Comparison of ENCODE assay signal across 29 cellular contexts in genomic region chr6:168537485-168537884, GRCh38.
DNase-seq lines count a peak whose midpoint lies in the region; ATAC-seq and TF ChIP-seq lines count a peak whose summit lies in the region.
"Had no signal": no experiment of that assay in that cellular context is flagged by ENCODE, and none has a peak within 500 bp of the region (broad histone marks: within the 10 kb centered on the region; RNA-seq: fewer than 3 reads in every experiment).

No MANE protein-coding gene starts in this region.

- H3K4me3 ChIP-seq in GM23338 = no peak overlapping the region
- no peak overlapping the region for H3K4me3 ChIP-seq in right atrium auricular region
- no peak overlapping the region for H3K4me3 ChIP-seq in stomach
- no peak overlapping the region for H3K4me3 ChIP-seq in dorsolateral prefrontal cortex
- H3K4me3 ChIP-seq: left lung, ovary, SK-N-MC had no signal

- no peak; the same call in 2 of the 3 replicates for ATAC-seq in GM23338
- ATAC-seq in stimulated activated naive CD8-positive, alpha-beta T cell treated with anti-CD3 and anti-CD28 coated beads, Interleukin-15, Interleukin-2, amounts not matched to agents 100 U/mL and 50 U/mL, for 24 hours = no peak
- ATAC-seq: HCT116, left lung, natural killer cell had no signal

- H3K79me2 ChIP-seq in GM23338 (replicated peaks; ENCODE audit: insufficient read depth) = no peaks in the 10 kb centered on the region

- H3K36me3 ChIP-seq in GM23338 (ENCODE audit: insufficient read depth) = no peaks in the 10 kb centered on the region
- H3K36me3 ChIP-seq in right atrium auricular region = no peaks in the 10 kb centered on the region
- no peaks in the 10 kb centered on the region for H3K36me3 ChIP-seq in stomach
- H3K36me3 ChIP-seq: left lung, ovary had no signal

- H3K9me3 ChIP-seq in right atrium auricular region = no peaks in the 10 kb centered on the region
- H3K9me3 ChIP-seq in stomach = no peaks in the 10 kb centered on the region
- H3K9me3 ChIP-seq: left lung, ovary had no signal

- H3K27ac Mint-ChIP-seq in GM23338 = peak overlapping the region; percentile 52; the same call in 1 of the 2 replicates
- H3K27ac Mint-ChIP-seq: activated naive CD4-positive, alpha-beta T cell treated with anti-CD3 and anti-CD28 coated beads, Interleukin-2, amount 50 U/mL, for 24 hours; activated T-helper 1 cell treated with anti-CD3 and anti-CD28 coated beads, Interleukin-12 subunit alpha, Interleukin-12 subunit beta, Interleukin-2, Interleukin-4 antibody, amounts not matched to agents 30 ng/mL and 10 ng/mL and 1 ng/mL, durations not matched to agents 14 hours and 24 hours and 36 hours; endodermal cell; natural killer cell; stimulated activated memory B cell treated with anti-CD40 and anti-IgM and Interleukin-4, amounts not matched to agents 10 μg/mL and 1 μg/mL and 100 μg/mL, for 72 hours; T-helper 1 cell treated with Interleukin-12 subunit alpha and Interleukin-12 subunit beta and Interleukin-4 antibody, amounts not matched to agents 30 μg/mL and 1 μg/mL, for 36 hours had no signal

- H3K27ac ChIP-seq in GM23338 (ENCODE audit: low read depth) (no peak overlapping the region; the same call in 1 of the 2 replicates), angular gyrus (ENCODE audit: low read depth, low read length) (peak overlapping the region; percentile 30), right atrium auricular region (peak overlapping the region; percentile 40 to 51), stomach (peak overlapping the region in 4 of 5 donors; percentile 30 to 84 (median 68)), dorsolateral prefrontal cortex (peak overlapping the region in 16 of 59 donors; percentile 4 to 67 (median 38))
- H3K27ac ChIP-seq: KMS-11, left lung, ovary, SK-N-MC had no signal

- no peaks in the 10 kb centered on the region for H3K9me2 ChIP-seq in GM23338 (ENCODE audit: insufficient read depth)

- no peak overlapping the region for H2AFZ ChIP-seq in GM23338

- no peak overlapping the region for H3K4me2 ChIP-seq in GM23338
- H3K4me2 ChIP-seq: KMS-11 had no signal

- H4K20me1 ChIP-seq in GM23338 (replicated peaks; ENCODE audit: insufficient read depth) = no peaks in the 10 kb centered on the region

- no peaks in the 10 kb centered on the region for H3K27me3 ChIP-seq in GM23338 (ENCODE audit: insufficient read depth)
- no peaks in the 10 kb centered on the region for H3K27me3 ChIP-seq in right atrium auricular region
- no peaks in the 10 kb centered on the region for H3K27me3 ChIP-seq in stomach
- H3K27me3 ChIP-seq in dorsolateral prefrontal cortex = peaks cover 0 to 16% (median 0%) of the 10 kb centered on the region in 45 donors
- H3K27me3 ChIP-seq: ovary had no signal

- TF ChIP-seq EP300 in stomach (IDR thresholded peaks at IDR 0.05) = no peak

- H3K27me3 Mint-ChIP-seq in GM23338 (ENCODE audit: insufficient read depth, low read depth, poor library complexity) = peaks cover 11% of the 10 kb centered on the region

- no peaks in the 10 kb centered on the region for H3K36me3 Mint-ChIP-seq in GM23338 (ENCODE audit: low read depth)
- H3K36me3 Mint-ChIP-seq: activated naive CD4-positive, alpha-beta T cell treated with anti-CD3 and anti-CD28 coated beads, Interleukin-2, amount 50 U/mL, for 24 hours; natural killer cell; stimulated activated memory B cell treated with anti-CD40 and anti-IgM and Interleukin-4, amounts not matched to agents 10 μg/mL and 1 μg/mL and 100 μg/mL, for 72 hours had no signal

- H3K4me1 Mint-ChIP-seq in GM23338 = peaks cover 45% of the 10 kb centered on the region
- H3K4me1 Mint-ChIP-seq: activated naive CD4-positive, alpha-beta T cell treated with anti-CD3 and anti-CD28 coated beads, Interleukin-2, amount 50 U/mL, for 24 hours; stimulated activated memory B cell treated with anti-CD40 and anti-IgM and Interleukin-4, amounts not matched to agents 10 μg/mL and 1 μg/mL and 100 μg/mL, for 72 hours had no signal

- no peaks in the 10 kb centered on the region for H3K9me3 Mint-ChIP-seq in GM23338
- H3K9me3 Mint-ChIP-seq: activated naive CD4-positive, alpha-beta T cell treated with anti-CD3 and anti-CD28 coated beads, Interleukin-2, amount 50 U/mL, for 24 hours; activated T-helper 1 cell treated with anti-CD3 and anti-CD28 coated beads, Interleukin-12 subunit alpha, Interleukin-12 subunit beta, Interleukin-2, Interleukin-4 antibody, amounts not matched to agents 30 ng/mL and 10 ng/mL and 1 ng/mL, durations not matched to agents 14 hours and 24 hours and 36 hours; endodermal cell; natural killer cell; stimulated activated memory B cell treated with anti-CD40 and anti-IgM and Interleukin-4, amounts not matched to agents 10 μg/mL and 1 μg/mL and 100 μg/mL, for 72 hours; T-helper 1 cell treated with Interleukin-12 subunit alpha and Interleukin-12 subunit beta and Interleukin-4 antibody, amounts not matched to agents 30 μg/mL and 1 μg/mL, for 36 hours had no signal

- H3K4me3 Mint-ChIP-seq in GM23338 = no peak overlapping the region
- H3K4me3 Mint-ChIP-seq: activated naive CD4-positive, alpha-beta T cell treated with anti-CD3 and anti-CD28 coated beads, Interleukin-2, amount 50 U/mL, for 24 hours; activated T-helper 1 cell treated with anti-CD3 and anti-CD28 coated beads, Interleukin-12 subunit alpha, Interleukin-12 subunit beta, Interleukin-2, Interleukin-4 antibody, amounts not matched to agents 30 ng/mL and 10 ng/mL and 1 ng/mL, durations not matched to agents 14 hours and 24 hours and 36 hours; endodermal cell; natural killer cell; stimulated activated memory B cell treated with anti-CD40 and anti-IgM and Interleukin-4, amounts not matched to agents 10 μg/mL and 1 μg/mL and 100 μg/mL, for 72 hours; T-helper 1 cell treated with Interleukin-12 subunit alpha and Interleukin-12 subunit beta and Interleukin-4 antibody, amounts not matched to agents 30 μg/mL and 1 μg/mL, for 36 hours had no signal

- no peak for TF ChIP-seq CTCF in GM23338 (conservative IDR thresholded peaks at IDR 0.05; ENCODE audit: low read depth in 2 of 2)
- TF ChIP-seq CTCF in right atrium auricular region (IDR thresholded peaks at IDR 0.05) = no peak
- no peak for TF ChIP-seq CTCF in stomach (IDR thresholded peaks at IDR 0.05)
- no peak for TF ChIP-seq CTCF in dorsolateral prefrontal cortex (IDR thresholded peaks at IDR 0.05 in 54 of 56, conservative IDR thresholded peaks at IDR 0.05 in 2 of 56; ENCODE audit: low read depth in 1 of 56, partially characterized antibody in 56 of 56)

- DNase-seq in GM23338 (ENCODE audit: low spot score) = no peak
- peak; percentile 50 for DNase-seq in right atrium auricular region (ENCODE audit: low spot score)
- DNase-seq in stomach = no peak
- no peak for DNase-seq in stimulated activated naive CD8-positive, alpha-beta T cell treated with anti-CD3 and anti-CD28 coated beads, Interleukin-15, Interleukin-2, amounts not matched to agents 100 U/mL and 50 U/mL, for 24 hours
- DNase-seq in NCI-H2029 treated with DMSO at 0.1 percent for 48 hours (lab: John Stamatoyannopoulos, UW) = no peak
- no peak for DNase-seq in dorsolateral prefrontal cortex
- DNase-seq: ACHN; activated CD4-positive, alpha-beta T cell treated with anti-CD3 and anti-CD28 coated beads, Interleukin-2, amount 50 U/mL, for 48 hours; amygdala; cortex of kidney; endodermal cell; left lung; midbrain; MM.1S; natural killer cell; NCI-H1417; NCI-H2107; NCI-H446; NCI-H774; ovary; stimulated activated CD4-positive, alpha-beta T cell treated with anti-CD3 and anti-CD28 coated beads, Interleukin-4, amount 100 ng/mL, for 24 hours had no signal

- no peaks in the 10 kb centered on the region for H3F3A ChIP-seq in GM23338 (replicated peaks; ENCODE audit: low read depth)

- 43 to 85% (median 80%) methylated on average over 9 to 10 of the region's 10 CpGs for WGBS in stomach, 5 donors

- intact Hi-C loops in stomach (cut with DNase I; ENCODE audit: low total_unique reads) (no loop called here), dorsolateral prefrontal cortex (cut with DNase I) (no loop called here)

- TF ChIP-seq POLR2A in stomach (IDR thresholded peaks at IDR 0.05) = no peak

- H3K4me1 ChIP-seq in GM23338 (ENCODE audit: insufficient read depth) (peaks cover 12% of the 10 kb centered on the region), right atrium auricular region (peaks cover 0 to 38% of the 10 kb centered on the region in 2 donors), stomach (peaks cover 0 to 72% (median 29%) of the 10 kb centered on the region in 4 donors)
- H3K4me1 ChIP-seq: left lung had no signal

TF ChIP-seq in GM23338, 12 proteins besides CTCF, POLR2A, EP300 and RAD21 (continues in another document):
- TF ChIP-seq ETS1 (IDR thresholded peaks at IDR 0.05) (no peak), EZH2phosphoT487 (IDR thresholded peaks at IDR 0.05; ENCODE audit: unreplicated experiment) (no peak), ZNF331 (CRISPR knock-in tag; IDR thresholded peaks at IDR 0.05; ENCODE audit: low read depth) (no peak), POLR2AphosphoS5 (IDR thresholded peaks at IDR 0.05; ENCODE audit: low read depth) (no peak), EZH2 (IDR thresholded peaks at IDR 0.05; ENCODE audit: low read depth, unreplicated experiment) (no peak)
